Comparison of ENCODE assay signal across 25 cellular contexts in genomic region chrX:117120700-117121099, GRCh38.
A peak's percentile ranks its signal among the peaks of the same experiment; 100 is the strongest.
DNase-seq lines count a peak whose midpoint lies in the region; ATAC-seq, FAIRE-seq and TF ChIP-seq lines count a peak whose summit lies in the region.
"Had no signal": no experiment of that assay in that cellular context is flagged by ENCODE, and none has a peak within 500 bp of the region (broad histone marks: within the 10 kb centered on the region; RNA-seq: fewer than 3 reads in every experiment).

No MANE protein-coding gene starts in this region.

- intact Hi-C loops in activated T-helper 2 cell treated with anti-CD3 and anti-CD28 coated beads, Interferon-gamma antibody, Interleukin-2, Interleukin-4, amounts not matched to agents 10 μg/mL and 5 μg/mL and 100 μg/mL, durations not matched to agents 14 hours and 24 hours and 36 hours (cut with micrococcal nuclease) = no loop called here

- no peaks in the 10 kb centered on the region for H3K27me3 ChIP-seq in H9 (ENCODE audit: insufficient read depth, low read length)
- no peaks in the 10 kb centered on the region for H3K27me3 ChIP-seq in H1 (replicated peaks in 1 of 4; ENCODE audit: control insufficient read depth in 3 of 4, extremely low read depth in 1 of 4, insufficient read depth in 3 of 4, low read length in 3 of 4)
- H3K27me3 ChIP-seq: MG63 had no signal

- no peak for ATAC-seq in GM21447 (IDR thresholded peaks at IDR 0.05; ENCODE audit: unreplicated experiment)
- ATAC-seq: Right ventricle myocardium inferior, T-helper 17 cell had no signal

- H3K27ac ChIP-seq in H9 (ENCODE audit: insufficient read length, low read depth, low read length) = no peak overlapping the region
- no peak overlapping the region for H3K27ac ChIP-seq in H1 (ENCODE audit: low read depth, low read length)

- H2BK5ac ChIP-seq in H9 (ENCODE audit: insufficient read length, low read length) = no peak overlapping the region
- H2BK5ac ChIP-seq in H1 (ENCODE audit: low read depth, low read length) = no peak overlapping the region

- H3K4me1 Mint-ChIP-seq in H9 = no peaks in the 10 kb centered on the region
- no peaks in the 10 kb centered on the region for H3K4me1 Mint-ChIP-seq in activated T-helper 2 cell treated with anti-CD3 and anti-CD28 coated beads, Interferon-gamma antibody, Interleukin-2, Interleukin-4, amounts not matched to agents 10 μg/mL and 5 μg/mL and 100 μg/mL, durations not matched to agents 14 hours and 24 hours and 36 hours (ENCODE audit: low read depth)
- H3K4me1 Mint-ChIP-seq: B cell; CD4-positive, CD25-positive, alpha-beta regulatory T cell; T-helper 17 cell had no signal

- H4K91ac ChIP-seq in H9 (ENCODE audit: insufficient read length, low read depth, low read length) (no peak overlapping the region), H1 (replicated peaks; ENCODE audit: insufficient read length, low read length) (no peak overlapping the region)

- H3K27ac Mint-ChIP-seq in H9 = no peak overlapping the region
- H3K27ac Mint-ChIP-seq in activated T-helper 2 cell treated with anti-CD3 and anti-CD28 coated beads, Interferon-gamma antibody, Interleukin-2, Interleukin-4, amounts not matched to agents 10 μg/mL and 5 μg/mL and 100 μg/mL, durations not matched to agents 14 hours and 24 hours and 36 hours = no peak overlapping the region
- H3K27ac Mint-ChIP-seq: B cell; CD4-positive, CD25-positive, alpha-beta regulatory T cell; HFFc6; T-helper 17 cell had no signal

- H3K9me3 ChIP-seq in H9 (ENCODE audit: control insufficient read depth, low read depth, low read length) (no peaks in the 10 kb centered on the region), H1 (ENCODE audit: insufficient read depth in 2 of 2, low read depth in 1 of 2, low read length in 1 of 2) (peaks cover 2 to 5% of the 10 kb centered on the region in 2 experiments; a peak in 2 of 4 replicates)
- H3K9me3 ChIP-seq: MG63 had no signal

- TF ChIP-seq EP300 in H1 (IDR thresholded peaks at IDR 0.05; ENCODE audit: borderline replicate concordance in 1 of 2, low read depth in 2 of 2, low read length in 2 of 2) = no peak

- no peaks in the 10 kb centered on the region for H3K23me2 ChIP-seq in H9 (ENCODE audit: insufficient read length, low read depth, low read length, poor library complexity, severe bottlenecking)
- no peaks in the 10 kb centered on the region for H3K23me2 ChIP-seq in H1 (ENCODE audit: low read depth, low read length)

- no peak overlapping the region for H4K8ac ChIP-seq in H9 (replicated peaks; ENCODE audit: insufficient read length, low read depth, low read length)
- no peak overlapping the region for H4K8ac ChIP-seq in H1 (ENCODE audit: extremely low read depth, insufficient read depth, low read length)

- H3K4me2 ChIP-seq in H9 (ENCODE audit: insufficient read depth, insufficient read length, low read length) (no peak overlapping the region), H1 (ENCODE audit: insufficient read depth in 1 of 2, low read depth in 2 of 2, low read length in 2 of 2) (no peak overlapping the region)

- no peak overlapping the region for H2BK12ac ChIP-seq in H9 (ENCODE audit: insufficient read length, low read depth, low read length)
- no peak overlapping the region for H2BK12ac ChIP-seq in H1 (ENCODE audit: low read depth, low read length)

- CTCF ChIA-PET in H1 (lab: Charles Lee; ENCODE audit: partially characterized antibody) = interaction anchor here (0.7 to 1.3 kb wide), 2 partner anchors 389 to 391 kb away, joined by 4 read pairs; no protein-coding TSS in a partner anchor

- no peak overlapping the region for H3K4me3 Mint-ChIP-seq in H9
- no peak overlapping the region for H3K4me3 Mint-ChIP-seq in activated T-helper 2 cell treated with anti-CD3 and anti-CD28 coated beads, Interferon-gamma antibody, Interleukin-2, Interleukin-4, amounts not matched to agents 10 μg/mL and 5 μg/mL and 100 μg/mL, durations not matched to agents 14 hours and 24 hours and 36 hours (ENCODE audit: low read depth)
- H3K4me3 Mint-ChIP-seq: B cell; CD4-positive, CD25-positive, alpha-beta regulatory T cell; HFFc6; T-helper 17 cell had no signal

- H3K36me3 Mint-ChIP-seq in H9 (ENCODE audit: insufficient read depth in 1 of 3, low read depth in 3 of 3) = peaks cover 15 to 36% (median 21%) of the 10 kb centered on the region in 3 experiments
- no peaks in the 10 kb centered on the region for H3K36me3 Mint-ChIP-seq in activated T-helper 2 cell treated with anti-CD3 and anti-CD28 coated beads, Interferon-gamma antibody, Interleukin-2, Interleukin-4, amounts not matched to agents 10 μg/mL and 5 μg/mL and 100 μg/mL, durations not matched to agents 14 hours and 24 hours and 36 hours (ENCODE audit: low read depth)
- H3K36me3 Mint-ChIP-seq: CD4-positive, CD25-positive, alpha-beta regulatory T cell had no signal

- H3K9ac ChIP-seq in H9 (ENCODE audit: extremely low read depth, insufficient read length, low read length) (no peak overlapping the region), H1 (replicated peaks in 1 of 4; ENCODE audit: extremely low read depth in 1 of 4, low read depth in 3 of 4, low read length in 3 of 4) (no peak overlapping the region)

- DNase-seq in NCI-H82 (lab: John Stamatoyannopoulos, UW) (peak; percentile 1), NCI-H82 treated with DMSO at 0.1 percent for 48 hours (lab: John Stamatoyannopoulos, UW; ENCODE audit: unreplicated experiment) (no peak), H9 (no peak), H1 (ENCODE audit: low read depth in 1 of 2, low spot score in 2 of 2) (no peak), DMS153 (lab: John Stamatoyannopoulos, UW) (no peak), DMS79 (lab: John Stamatoyannopoulos, UW) (no peak)
- no peak for DNase-seq in activated T-helper 2 cell treated with anti-CD3 and anti-CD28 coated beads, Interferon-gamma antibody, Interleukin-2, Interleukin-4, amounts not matched to agents 10 μg/mL and 5 μg/mL and 100 μg/mL, durations not matched to agents 14 hours and 24 hours and 36 hours (ENCODE audit: low spot score)
- DNase-seq: CD4-positive, CD25-positive, alpha-beta regulatory T cell; GDM1; H7; HFFc6; MG63; NCI-H1417; NCI-H1694 treated with DMSO at 0.1 percent for 48 hours; NCI-H2081 treated with DMSO at 0.1 percent for 48 hours; NCI-H446; NCI-H526 treated with DMSO at 0.1 percent for 48 hours; OCI-M1; SW 1271; T-helper 17 cell had no signal

- H3K14ac ChIP-seq in H9 (ENCODE audit: insufficient read depth, low read length) (no peak overlapping the region), H1 (ENCODE audit: insufficient read length) (no peak overlapping the region)

- no peaks in the 10 kb centered on the region; the same call in 1 of the 2 replicates for H3K27me3 Mint-ChIP-seq in H9 (ENCODE audit: low read depth)
- H3K27me3 Mint-ChIP-seq in activated T-helper 2 cell treated with anti-CD3 and anti-CD28 coated beads, Interferon-gamma antibody, Interleukin-2, Interleukin-4, amounts not matched to agents 10 μg/mL and 5 μg/mL and 100 μg/mL, durations not matched to agents 14 hours and 24 hours and 36 hours (ENCODE audit: low read depth) = no peaks in the 10 kb centered on the region
- H3K27me3 Mint-ChIP-seq: B cell; CD4-positive, CD25-positive, alpha-beta regulatory T cell; T-helper 17 cell had no signal

- POLR2A ChIA-PET in H1 (lab: Charles Lee; ENCODE audit: partially characterized antibody) = no interaction called here

- peak; percentile 45 for FAIRE-seq in H1 (lab: Jason Lieb, UNC)
- FAIRE-seq: GM19239, RCC 7860 had no signal

- H4K20me1 ChIP-seq in H9 (ENCODE audit: control insufficient read depth, insufficient read depth, insufficient read length) (no peaks in the 10 kb centered on the region), H1 (replicated peaks in 1 of 2; ENCODE audit: control insufficient read depth in 1 of 2, insufficient read depth in 2 of 2, low read length in 2 of 2) (no peaks in the 10 kb centered on the region)

- H4K5ac ChIP-seq in H9 (ENCODE audit: insufficient read length, low read depth, low read length) (no peak overlapping the region), H1 (ENCODE audit: insufficient read length, low read depth, low read length) (no peak overlapping the region)

- H2BK120ac ChIP-seq in H9 (ENCODE audit: low read depth, low read length, poor library complexity, severe bottlenecking) = no peak overlapping the region
- no peak overlapping the region for H2BK120ac ChIP-seq in H1 (replicated peaks; ENCODE audit: low read depth, low read length)

- H2AK5ac ChIP-seq in H9 (ENCODE audit: insufficient read length, low read length) (no peak overlapping the region), H1 (ENCODE audit: low read depth, low read length) (no peak overlapping the region)

- H3K79me1 ChIP-seq in H9 (ENCODE audit: insufficient read depth, low read depth, low read length, poor library complexity, severe bottlenecking) (no peaks in the 10 kb centered on the region), H1 (ENCODE audit: low read depth, low read length) (no peaks in the 10 kb centered on the region)

- H3K18ac ChIP-seq in H9 (ENCODE audit: insufficient read length, low read depth, low read length) (no peak overlapping the region), H1 (ENCODE audit: extremely low read depth, low read length) (no peak overlapping the region)

- no peak overlapping the region for H3T11ph ChIP-seq in H9 (ENCODE audit: low read length)

- no CpG with 5 or more reads among the region's 2 CpGs for WGBS in H9 (ENCODE audit: extremely low coverage, insufficient read length, low lambda C conversion rate)
- WGBS in H1 (ENCODE audit: extremely low coverage in 1 of 2, insufficient coverage in 1 of 2, insufficient read length in 1 of 2, insufficient replicate concordance in 2 of 2, low coverage in 1 of 2, low lambda C conversion rate in 2 of 2, missing lambda C conversion rate in 1 of 2), 2 experiments = 100% methylated on average over 2 of the region's 2 CpGs; no CpG with 5 or more reads in 1 of the 2 experiments

- peak; percentile 33 to 39; a peak in 3 of 4 replicates for TF ChIP-seq RAD21 in H1 (IDR thresholded peaks at IDR 0.05 in 1 of 2, conservative IDR thresholded peaks at IDR 0.05 in 1 of 2; ENCODE audit: low read depth in 2 of 2, low read length in 2 of 2)

- TF ChIP-seq CTCF in H9 (conservative IDR thresholded peaks at IDR 0.05) (peak; percentile 43; the same call in 2 of the 3 replicates), H1 (IDR thresholded peaks at IDR 0.05; ENCODE audit: control extremely low read depth in 1 of 3, insufficient read depth in 1 of 3, low read depth in 1 of 3, low read length in 3 of 3) (no peak)

- no peak overlapping the region for H2BK15ac ChIP-seq in H9 (ENCODE audit: low read depth, low read length)
- H2BK15ac ChIP-seq in H1 (ENCODE audit: low read length) = no peak overlapping the region

- TF ChIP-seq POLR2A in H1 (IDR thresholded peaks at IDR 0.05; ENCODE audit: control extremely low read depth in 1 of 2, low read depth in 2 of 2, low read length in 2 of 2) = no peak

- H3K4ac ChIP-seq in H9 (ENCODE audit: low read depth, low read length) = no peak overlapping the region
- H3K4ac ChIP-seq in H1 (replicated peaks; ENCODE audit: insufficient read length, low read depth, low read length) = no peak overlapping the region

- H3K56ac ChIP-seq in H9 (ENCODE audit: insufficient read length, low read depth, low read length) (no peak overlapping the region), H1 (replicated peaks; ENCODE audit: insufficient read length, low read depth, low read length) (no peak overlapping the region)

- H3K79me2 ChIP-seq in H9 (ENCODE audit: insufficient read depth, low read length) (no peaks in the 10 kb centered on the region), H1 (ENCODE audit: control insufficient read depth in 1 of 2, insufficient read depth in 2 of 2, low read length in 2 of 2) (no peaks in the 10 kb centered on the region)

- H3K9me3 Mint-ChIP-seq in H9 = peaks cover 30 to 38% of the 10 kb centered on the region in 2 experiments
- H3K9me3 Mint-ChIP-seq in activated T-helper 2 cell treated with anti-CD3 and anti-CD28 coated beads, Interferon-gamma antibody, Interleukin-2, Interleukin-4, amounts not matched to agents 10 μg/mL and 5 μg/mL and 100 μg/mL, durations not matched to agents 14 hours and 24 hours and 36 hours = peaks cover 9% of the 10 kb centered on the region

- no peak overlapping the region for H2BK20ac ChIP-seq in H9 (ENCODE audit: low read depth, low read length, poor library complexity, severe bottlenecking)
- H2BK20ac ChIP-seq in H1 (ENCODE audit: low read length) = no peak overlapping the region

- H3K36me3 ChIP-seq in H1 (ENCODE audit: control insufficient read depth in 2 of 4, insufficient read depth in 4 of 4, low read length in 3 of 4) = no peaks in the 10 kb centered on the region
- H3K36me3 ChIP-seq: MG63 had no signal

- H3K4me1 ChIP-seq in H9 (ENCODE audit: insufficient read depth, low read length) (no peaks in the 10 kb centered on the region), H1 (replicated peaks in 1 of 4; ENCODE audit: control insufficient read depth in 3 of 4, insufficient read depth in 4 of 4, low read length in 3 of 4) (no peaks in the 10 kb centered on the region)

- no peak overlapping the region for H2AFZ ChIP-seq in H9 (ENCODE audit: low read length)
- H2AFZ ChIP-seq in H1 (ENCODE audit: low read length) = no peak overlapping the region

- no peak overlapping the region for H3K4me3 ChIP-seq in H1 (ENCODE audit: extremely low read depth in 1 of 4, insufficient read depth in 2 of 4, low read depth in 3 of 4, low read length in 4 of 4)
- H3K4me3 ChIP-seq: MG63 had no signal

- no peak overlapping the region for H3K23ac ChIP-seq in H9 (ENCODE audit: insufficient read length, low read depth, low read length)
- no peak overlapping the region for H3K23ac ChIP-seq in H1 (ENCODE audit: insufficient read length)
